Comparison of ENCODE assay signal across 29 cellular contexts in genomic region chr1:29304025-29304684, GRCh38.
"Had no signal": no experiment of that assay in that cellular context is flagged by ENCODE, and none has a peak within 500 bp of the region (broad histone marks: within the 10 kb centered on the region; RNA-seq: fewer than 3 reads in every experiment).

No MANE protein-coding gene starts in this region.

- ATAC-seq: activated CD4-positive, alpha-beta T cell treated with anti-CD3 and anti-CD28 coated beads for 36 hours; activated CD8-positive, alpha-beta memory T cell treated with anti-CD3 and anti-CD28 coated beads, Interleukin-2, amount 10 ng/mL, durations not matched to agents 7 days and 5 days; activated CD8-positive, alpha-beta T cell treated with anti-CD3 and anti-CD28 coated beads, Interleukin-2, amount 10 ng/mL, durations not matched to agents 7 days and 5 days; heart right ventricle; left ventricle myocardium superior; right cardiac atrium; stimulated activated naive CD8-positive, alpha-beta T cell treated with anti-CD3 and anti-CD28 coated beads, Interleukin-15, Interleukin-2, amounts not matched to agents 100 U/mL and 50 U/mL, for 24 hours had no signal

- H3K4me3 ChIP-seq: colonic mucosa, esophagus squamous epithelium, heart right ventricle, thoracic aorta had no signal

- H3K27me3 ChIP-seq: colonic mucosa, esophagus squamous epithelium, heart right ventricle had no signal

- H3K4me1 ChIP-seq: colonic mucosa, esophagus squamous epithelium, heart right ventricle had no signal

- DNase-seq: activated CD4-positive, alpha-beta T cell treated with anti-CD3 and anti-CD28 coated beads for 36 hours; activated CD4-positive, CD25-positive, alpha-beta regulatory T cell; activated CD8-positive, alpha-beta memory T cell treated with anti-CD3 and anti-CD28 coated beads, Interleukin-2, amount 10 ng/mL, durations not matched to agents 7 days and 5 days; activated CD8-positive, alpha-beta T cell treated with anti-CD3 and anti-CD28 coated beads, Interleukin-2, amount 10 ng/mL, durations not matched to agents 7 days and 5 days; activated naive CD8-positive, alpha-beta T cell treated with anti-CD3 and anti-CD28 coated beads, Interleukin-2, amount 50 U/mL, for 24 hours; activated T-cell treated with anti-CD3 and anti-CD28 coated beads, Interleukin-2, amount 50 U/mL, for 48 hours; amygdala; cerebellar nuclear complex; colonic mucosa; effector CD8-positive, alpha-beta T cell; esophagus squamous epithelium; foreskin melanocyte; heart right ventricle; left ventricle myocardium superior; mammary epithelial cell; naive B cell; occipital lobe; stimulated activated CD4-positive, alpha-beta T cell treated with anti-CD3 and anti-CD28 coated beads, Interleukin-12 subunit alpha, Interleukin-12 subunit beta, amount 100 ng/mL, for 4 hours; stimulated activated CD4-positive, alpha-beta T cell treated with anti-CD3 and anti-CD28 coated beads, Interleukin-4, amount 100 ng/mL, for 1 hour; stimulated activated naive CD8-positive, alpha-beta T cell treated with anti-CD3 and anti-CD28 coated beads, Interleukin-15, Interleukin-2, amounts not matched to agents 100 U/mL and 50 U/mL, for 24 hours; T-helper 1 cell; trophoblast cell had no signal

- H3K27ac ChIP-seq: colonic mucosa, epithelial cell of prostate, esophagus squamous epithelium, heart right ventricle, thoracic aorta had no signal

- H3K9me3 ChIP-seq: colonic mucosa, esophagus squamous epithelium, heart right ventricle, thoracic aorta had no signal

- H3K36me3 ChIP-seq: colonic mucosa had no signal

- FAIRE-seq: bronchial epithelial cell, endometrium, islet of Langerhans, urothelium cell line had no signal
